1 cellular context compared by ENCODE assay signal in genomic region chr13:27022571-27023311, GRCh38.
A peak's percentile ranks its signal among the peaks of the same experiment; 100 is the strongest.
TF ChIP-seq lines count a peak whose summit lies in the region.

No MANE protein-coding gene starts in this region.

TF ChIP-seq in HepG2, 621 proteins besides CTCF, POLR2A, EP300 and RAD21 (continued from another document and continues in another):
- TF ChIP-seq, protein P1, sequence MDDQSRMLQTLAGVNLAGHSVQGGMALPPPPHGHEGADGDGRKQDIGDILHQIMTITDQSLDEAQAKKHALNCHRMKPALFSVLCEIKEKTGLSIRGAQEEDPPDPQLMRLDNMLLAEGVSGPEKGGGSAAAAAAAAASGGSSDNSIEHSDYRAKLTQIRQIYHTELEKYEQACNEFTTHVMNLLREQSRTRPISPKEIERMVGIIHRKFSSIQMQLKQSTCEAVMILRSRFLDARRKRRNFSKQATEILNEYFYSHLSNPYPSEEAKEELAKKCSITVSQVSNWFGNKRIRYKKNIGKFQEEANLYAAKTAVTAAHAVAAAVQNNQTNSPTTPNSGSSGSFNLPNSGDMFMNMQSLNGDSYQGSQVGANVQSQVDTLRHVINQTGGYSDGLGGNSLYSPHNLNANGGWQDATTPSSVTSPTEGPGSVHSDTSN (CRISPR knock-in tag; IDR thresholded peaks at IDR 0.05; ENCODE audit: borderline replicate concordance) = no peak
- TF ChIP-seq PHB2 (IDR thresholded peaks at IDR 0.05; ENCODE audit: partially characterized antibody) (no peak), DPF2 (CRISPR knock-in tag; IDR thresholded peaks at IDR 0.05; ENCODE audit: borderline replicate concordance, low read depth) (peak; percentile 49; the same call in 1 of the 2 replicates), ZFY (CRISPR knock-in tag; IDR thresholded peaks at IDR 0.05) (no peak), SRSF4 (IDR thresholded peaks at IDR 0.05; ENCODE audit: low read depth, low read length, poor library complexity, severe bottlenecking) (no peak), SOX5 (CRISPR knock-in tag; IDR thresholded peaks at IDR 0.05; ENCODE audit: borderline replicate concordance) (peak; percentile 46; the same call in 1 of the 2 replicates), HDAC1 (CRISPR knock-in tag; IDR thresholded peaks at IDR 0.05) (peak; percentile 27; the same call in 1 of the 2 replicates), HOMEZ (CRISPR knock-in tag; IDR thresholded peaks at IDR 0.05; ENCODE audit: low read depth) (peak; percentile 17; the same call in 1 of the 2 replicates), NPAS2 (CRISPR knock-in tag; IDR thresholded peaks at IDR 0.05; ENCODE audit: borderline replicate concordance) (no peak), HES4 (CRISPR knock-in tag; IDR thresholded peaks at IDR 0.05; ENCODE audit: borderline replicate concordance) (no peak), POLR2G (IDR thresholded peaks at IDR 0.05; ENCODE audit: low read depth, low read length) (0 out of 2 replicates have a peak, but pooled peaks have one; percentile 31), TOE1 (CRISPR knock-in tag; IDR thresholded peaks at IDR 0.05) (no peak), RARA (CRISPR knock-in tag; IDR thresholded peaks at IDR 0.05) (0 out of 2 replicates have a peak, but pooled peaks have one; percentile 39), GMEB1 (CRISPR knock-in tag; IDR thresholded peaks at IDR 0.05; ENCODE audit: borderline replicate concordance) (no peak), KIAA2018 (CRISPR knock-in tag; IDR thresholded peaks at IDR 0.05; ENCODE audit: borderline replicate concordance) (no peak), ZBTB8A (CRISPR knock-in tag; IDR thresholded peaks at IDR 0.05; ENCODE audit: borderline replicate concordance, low read depth) (no peak), ZBTB40 (IDR thresholded peaks at IDR 0.05) (no peak), ZBTB40 (CRISPR knock-in tag; IDR thresholded peaks at IDR 0.05) (0 out of 2 replicates have a peak, but pooled peaks have one; percentile 42), DMAP1 (CRISPR knock-in tag; IDR thresholded peaks at IDR 0.05) (0 out of 2 replicates have a peak, but pooled peaks have one; percentile 50), NR1H2 (CRISPR knock-in tag; IDR thresholded peaks at IDR 0.05; ENCODE audit: borderline replicate concordance, low read depth) (no peak), SNAI1 (CRISPR knock-in tag; IDR thresholded peaks at IDR 0.05; ENCODE audit: borderline replicate concordance) (no peak), CBX1 (IDR thresholded peaks at IDR 0.05; ENCODE audit: low read depth) (no peak), ZNF556 (CRISPR knock-in tag; IDR thresholded peaks at IDR 0.05; ENCODE audit: borderline replicate concordance) (peak; percentile 79; the same call in 1 of the 2 replicates), ZBTB43 (CRISPR knock-in tag; conservative IDR thresholded peaks at IDR 0.05) (0 out of 2 replicates have a peak, but pooled peaks have one; percentile 36), ZNF280D (CRISPR knock-in tag; IDR thresholded peaks at IDR 0.05) (no peak)
